Comparison of ENCODE assay signal across 1 cellular context in genomic region chr1:39691383-39692151, GRCh38.
TF ChIP-seq lines count a peak whose summit lies in the region.

HPCAL4 (minus strand) TSS chr1:39691433; CDS start chr1:39684603, 6,830 bp downstream.

TF ChIP-seq in HEK293, 187 proteins besides CTCF, POLR2A, EP300 and RAD21 (continued from another document):
- TF ChIP-seq PATZ1 (tag by site-specific recombination; IDR thresholded peaks at IDR 0.05) = peak; percentile 35
- TF ChIP-seq ZBTB26 (tag by site-specific recombination; optimal IDR thresholded peaks at IDR 0.05) = peak; percentile 57
- TF ChIP-seq ZNF585B (tag by site-specific recombination; IDR thresholded peaks at IDR 0.05) = no peak
- TF ChIP-seq SP3 (tag by site-specific recombination; IDR thresholded peaks at IDR 0.05) = peak; percentile 74
- TF ChIP-seq ZNF398 (tag by site-specific recombination; IDR thresholded peaks at IDR 0.05) = peak; percentile 53
- 0 out of 2 replicates have a peak, but pooled peaks have one; percentile 62 for TF ChIP-seq ZNF341 (tag by site-specific recombination; IDR thresholded peaks at IDR 0.05; ENCODE audit: low read depth)
- peak; percentile 42; the same call in 1 of the 2 replicates for TF ChIP-seq PBX3 (CRISPR knock-in tag; IDR thresholded peaks at IDR 0.05)
- no peak for TF ChIP-seq ZSCAN5A (tag by site-specific recombination; IDR thresholded peaks at IDR 0.05)
- 0 out of 2 replicates have a peak, but pooled peaks have one; percentile 8 for TF ChIP-seq ZFP69B (tag by site-specific recombination; IDR thresholded peaks at IDR 0.05)
- peak; percentile 62; the same call in 1 of the 2 replicates for TF ChIP-seq INSM2 (tag by site-specific recombination; IDR thresholded peaks at IDR 0.05)
- no peak for TF ChIP-seq ZNF76 (tag by site-specific recombination; IDR thresholded peaks at IDR 0.05; ENCODE audit: borderline replicate concordance, low read depth)
- peak; percentile 56; the same call in 1 of the 2 replicates for TF ChIP-seq KLF17 (tag by site-specific recombination; IDR thresholded peaks at IDR 0.05)
- peak; percentile 93 for TF ChIP-seq ZBTB6 (tag by site-specific recombination; IDR thresholded peaks at IDR 0.05)
- TF ChIP-seq ZNF335 (tag by site-specific recombination; conservative IDR thresholded peaks at IDR 0.05) = peak; percentile 75
- no peak for TF ChIP-seq ZNF311 (tag by site-specific recombination; IDR thresholded peaks at IDR 0.05; ENCODE audit: borderline replicate concordance)
- peak; percentile 24 for TF ChIP-seq ZFHX2 (tag by site-specific recombination; conservative IDR thresholded peaks at IDR 0.05)
- no peak for TF ChIP-seq ZNF571 (tag by site-specific recombination; IDR thresholded peaks at IDR 0.05)
- no peak for TF ChIP-seq ZNF239 (tag by site-specific recombination; IDR thresholded peaks at IDR 0.05)
- TF ChIP-seq ZNF704 (tag by site-specific recombination; IDR thresholded peaks at IDR 0.05) = no peak
- TF ChIP-seq ZSCAN18 (tag by site-specific recombination; IDR thresholded peaks at IDR 0.05) = no peak
- TF ChIP-seq ZNF184 (tag by site-specific recombination; IDR thresholded peaks at IDR 0.05) = no peak
- TF ChIP-seq HOXC10 (CRISPR knock-in tag; IDR thresholded peaks at IDR 0.05) = no peak
